ENCODE assay signal across 18 cellular contexts in genomic region chr2:133791191-133791590, GRCh38.
A peak's percentile ranks its signal among the peaks of the same experiment; 100 is the strongest.
DNase-seq lines count a peak whose midpoint lies in the region; ATAC-seq and TF ChIP-seq lines count a peak whose summit lies in the region.
"Had no signal": no experiment of that assay in that cellular context is flagged by ENCODE, and none has a peak within 500 bp of the region (broad histone marks: within the 10 kb centered on the region; RNA-seq: fewer than 3 reads in every experiment).

No MANE protein-coding gene starts in this region.

- H3K4me1 ChIP-seq in mesodermal cell (ENCODE audit: control insufficient read depth, insufficient read depth, low read length, poor library complexity, severe bottlenecking) (peaks cover 20% of the 10 kb centered on the region), breast epithelium (no peaks in the 10 kb centered on the region), esophagus squamous epithelium (no peaks in the 10 kb centered on the region)
- H3K4me1 ChIP-seq: left lung, upper lobe of right lung had no signal

- peak overlapping the region; percentile 91 for H3K27ac ChIP-seq in mesodermal cell (ENCODE audit: low read depth, low read length, severe bottlenecking)
- no peak overlapping the region for H3K27ac ChIP-seq in breast epithelium
- H3K27ac ChIP-seq in esophagus squamous epithelium, result no peak overlapping the region
- H3K27ac ChIP-seq: left lung, PC-9, upper lobe of right lung, VCaP had no signal

- TF ChIP-seq POLR2A in breast epithelium (IDR thresholded peaks at IDR 0.05) (no peak), esophagus squamous epithelium (IDR thresholded peaks at IDR 0.05) (no peak)

- intact Hi-C loops in breast epithelium (cut with DNase I; ENCODE audit: low total_unique reads) (no loop called here), esophagus squamous epithelium (cut with DNase I) (no loop called here)

- 75 to 86% methylated on average over 4 of the region's 6 CpGs for WGBS in mesodermal cell (ENCODE audit: insufficient coverage in 2 of 2), 2 experiments
- WGBS in esophagus squamous epithelium, 2 donors, result 62 to 76% methylated on average over 6 of the region's 6 CpGs

- no peak for TF ChIP-seq CTCF in choroid plexus epithelial cell (conservative IDR thresholded peaks at IDR 0.05; ENCODE audit: low read depth, low read length)
- TF ChIP-seq CTCF in breast epithelium (IDR thresholded peaks at IDR 0.05), result no peak
- no peak for TF ChIP-seq CTCF in esophagus squamous epithelium (IDR thresholded peaks at IDR 0.05)

- H3K27me3 ChIP-seq in breast epithelium, result no peaks in the 10 kb centered on the region
- peaks cover 0 to 8% (median 0%) of the 10 kb centered on the region in 4 donors for H3K27me3 ChIP-seq in esophagus squamous epithelium
- H3K27me3 ChIP-seq: left lung, upper lobe of right lung had no signal

- no peaks in the 10 kb centered on the region for H3K9me3 ChIP-seq in mesodermal cell (ENCODE audit: control insufficient read depth, low read length)
- peaks cover 0 to 15% of the 10 kb centered on the region in 2 donors for H3K9me3 ChIP-seq in breast epithelium
- H3K9me3 ChIP-seq in esophagus squamous epithelium, result peaks cover 0 to 12% (median 8%) of the 10 kb centered on the region in 3 donors
- H3K9me3 ChIP-seq: upper lobe of right lung had no signal

- H3K4me3 ChIP-seq in choroid plexus epithelial cell (ENCODE audit: low read depth, low read length) (no peak overlapping the region), mesodermal cell (ENCODE audit: extremely low read depth, insufficient read depth, low read length, poor library complexity, severe bottlenecking) (no peak overlapping the region), breast epithelium (no peak overlapping the region), esophagus squamous epithelium (no peak overlapping the region)
- H3K4me3 ChIP-seq: left lung, PC-9, upper lobe of right lung had no signal

- peak; percentile 51 for DNase-seq in AG08396 (ENCODE audit: low spot score)
- peak; percentile 86 for DNase-seq in LHCN-M2 (ENCODE audit: low read depth)
- DNase-seq in choroid plexus epithelial cell (ENCODE audit: low read depth), result peak; percentile 58
- DNase-seq in breast epithelium (ENCODE audit: low spot score in 2 of 2), result no peak
- no peak for DNase-seq in esophagus squamous epithelium (lab: John Stamatoyannopoulos, UW)
- no peak for DNase-seq in stimulated activated CD4-positive, alpha-beta T cell treated with anti-CD3 and anti-CD28 coated beads, Interleukin-4, amount 100 ng/mL, for 24 hours
- DNase-seq: activated CD8-positive, alpha-beta T cell treated with anti-CD3 and anti-CD28 coated beads, Interleukin-2, amount 10 ng/mL, durations not matched to agents 7 days and 5 days; anterior cingulate cortex; left lung; NCI-H69; PC-9; stimulated activated CD4-positive, alpha-beta T cell treated with anti-CD3 and anti-CD28 coated beads, Interleukin-12 subunit alpha, Interleukin-12 subunit beta, amount 100 ng/mL, for 4 hours; stimulated activated naive CD8-positive, alpha-beta T cell treated with anti-CD3 and anti-CD28 coated beads, Interleukin-15, amount 100 ng/mL, for 72 hours; upper lobe of right lung had no signal

- H3K36me3 ChIP-seq in mesodermal cell (ENCODE audit: control insufficient read depth, insufficient read depth, low read length) (no peaks in the 10 kb centered on the region), breast epithelium (no peaks in the 10 kb centered on the region), esophagus squamous epithelium (no peaks in the 10 kb centered on the region)
- H3K36me3 ChIP-seq: left lung, upper lobe of right lung had no signal

- no peak for ATAC-seq in GM21526 (IDR thresholded peaks at IDR 0.05; ENCODE audit: low FRiP score, unreplicated experiment)
- ATAC-seq: activated CD8-positive, alpha-beta T cell treated with anti-CD3 and anti-CD28 coated beads, Interleukin-2, amount 10 ng/mL, durations not matched to agents 7 days and 5 days; esophagus mucosa; left lung; stimulated activated naive CD8-positive, alpha-beta T cell treated with anti-CD3 and anti-CD28 coated beads, Interleukin-15, amount 100 ng/mL, for 72 hours; upper lobe of right lung had no signal

Comparison
In these comparisons a context has a peak if more than half of its experiments do, and no peak if none do; other contexts are left out.
1. DNase-seq: peak in AG08396 (single experiment), LHCN-M2 (single experiment) and choroid plexus epithelial cell (single experiment); none in breast epithelium (0 of 2), esophagus squamous epithelium (single experiment) and stimulated activated CD4-positive, alpha-beta T cell treated with anti-CD3 and anti-CD28 coated beads, Interleukin-4, amount 100 ng/mL, for 24 hours (single experiment).